In the genomic region with DNA sequence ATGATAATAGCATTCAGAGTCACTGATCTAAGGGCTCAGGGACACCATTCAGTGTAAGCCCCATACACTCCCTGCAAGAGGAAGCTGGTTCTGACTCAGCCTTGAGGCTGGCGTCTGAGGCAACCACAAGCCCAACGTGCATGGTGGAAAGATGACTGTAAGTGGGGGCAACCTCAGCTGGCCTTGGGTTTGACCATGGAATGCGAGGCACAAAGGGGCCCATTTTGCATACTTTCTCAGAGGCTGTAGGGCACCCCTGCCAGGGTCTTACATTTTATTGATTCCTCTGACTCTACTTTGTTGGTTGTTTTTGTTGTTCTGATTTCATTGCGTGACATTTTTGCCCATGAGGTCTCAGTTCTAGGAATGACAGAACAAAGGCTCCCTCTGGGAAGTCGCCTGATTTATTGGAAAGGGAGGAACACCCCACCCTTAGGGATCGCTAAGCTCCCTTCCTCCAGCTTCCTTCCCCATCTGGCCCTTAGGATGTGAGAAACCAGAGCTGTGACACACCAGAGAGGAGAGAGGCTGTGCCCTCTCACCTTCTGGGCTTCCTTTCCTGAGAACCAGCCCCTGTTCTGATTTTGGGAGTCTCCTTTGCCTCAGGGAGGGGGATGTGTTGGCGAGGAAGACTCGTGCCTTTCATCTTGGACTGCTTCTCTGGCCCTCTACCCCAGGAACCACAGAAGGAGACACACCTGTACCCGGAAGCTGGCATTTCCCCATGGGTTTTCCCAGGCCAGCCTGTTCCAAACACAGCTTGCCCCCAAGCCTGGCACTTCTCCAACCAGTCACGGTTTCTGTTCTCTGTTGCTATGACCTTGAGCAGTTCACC, we compare ENCODE assay signal across 8 cellular contexts. TPM values are rescaled to one million over a fixed set of nuclear protein-coding genes. Genes with fewer than 3 reads are reported as not detected.
DNase-seq lines count a peak whose midpoint lies in the region; ATAC-seq and TF ChIP-seq lines count a peak whose summit lies in the region.

No MANE protein-coding gene starts in this region.

- H3K27me3 Mint-ChIP-seq in activated CD4-positive, alpha-beta memory T cell treated with anti-CD3 and anti-CD28 coated beads, Interleukin-2, amount 10 ng/mL, durations not matched to agents 7 days and 5 days = no peaks in the 10 kb centered on the region

- no peaks in the 10 kb centered on the region for H3K36me3 Mint-ChIP-seq in activated CD4-positive, alpha-beta memory T cell treated with anti-CD3 and anti-CD28 coated beads, Interleukin-2, amount 10 ng/mL, durations not matched to agents 7 days and 5 days (ENCODE audit: low read depth)

- CTCF ChIA-PET in activated CD4-positive, alpha-beta memory T cell treated with anti-CD3 and anti-CD28 coated beads, Interleukin-2, amount 10 ng/mL, durations not matched to agents 7 days and 5 days (lab: Charles Lee) = interaction anchor here (1.1 to 1.7 kb wide), 2 partner anchors 48 to 134 kb away, joined by 3 to 6 read pairs; no protein-coding TSS in a partner anchor

- ATAC-seq in GM21619 (IDR thresholded peaks at IDR 0.05; ENCODE audit: unreplicated experiment) = peak; percentile 62
- peak; percentile 58 for ATAC-seq in Right ventricle myocardium superior (ENCODE audit: poor library complexity)
- ATAC-seq in HG02840 (IDR thresholded peaks at IDR 0.05; ENCODE audit: low FRiP score, unreplicated experiment) = no peak

- H3K4me3 Mint-ChIP-seq in activated CD4-positive, alpha-beta memory T cell treated with anti-CD3 and anti-CD28 coated beads, Interleukin-2, amount 10 ng/mL, durations not matched to agents 7 days and 5 days = peak overlapping the region; percentile 48

- H3K9me3 Mint-ChIP-seq in activated CD4-positive, alpha-beta memory T cell treated with anti-CD3 and anti-CD28 coated beads, Interleukin-2, amount 10 ng/mL, durations not matched to agents 7 days and 5 days = no peaks in the 10 kb centered on the region

- DNase-seq in GDM1 (lab: John Stamatoyannopoulos, UW) (peak; percentile 83), MM.1S (peak; percentile 23), Right ventricle myocardium superior (peak; percentile 59), NCI-H1417 (lab: John Stamatoyannopoulos, UW) (no peak)
- peak; percentile 88 for DNase-seq in activated CD4-positive, alpha-beta memory T cell treated with anti-CD3 and anti-CD28 coated beads, Interleukin-2, amount 10 ng/mL, durations not matched to agents 7 days and 5 days
- peak; percentile 51 to 54 for DNase-seq in stimulated activated CD4-positive, alpha-beta T cell treated with anti-CD3 and anti-CD28 coated beads, Interleukin-2, amount 100 ng/mL, for 48 hours

- H3K4me3 ChIP-seq in MM.1S (ENCODE audit: low read length) = no peak overlapping the region

- H3F3A ChIP-seq in MM.1S (ENCODE audit: insufficient read depth, low read length) = peaks cover 26% of the 10 kb centered on the region

- H3K36me3 ChIP-seq in MM.1S (replicated peaks; ENCODE audit: insufficient read depth, low read length) = no peaks in the 10 kb centered on the region

- H3K27me3 ChIP-seq in MM.1S (replicated peaks; ENCODE audit: insufficient read depth, low read length) = no peaks in the 10 kb centered on the region

- no peak overlapping the region for H2AFZ ChIP-seq in MM.1S (ENCODE audit: low read length)

- intact Hi-C loops in Right ventricle myocardium superior (cut with DNase I) = no loop called here

- no peak overlapping the region for H3K27ac ChIP-seq in MM.1S (ENCODE audit: low read length)

- no peaks in the 10 kb centered on the region for H4K20me1 ChIP-seq in MM.1S (ENCODE audit: insufficient read depth, low read length)

- H3K27ac Mint-ChIP-seq in activated CD4-positive, alpha-beta memory T cell treated with anti-CD3 and anti-CD28 coated beads, Interleukin-2, amount 10 ng/mL, durations not matched to agents 7 days and 5 days = peak overlapping the region; percentile 95

- peaks cover 46% of the 10 kb centered on the region for H3K4me1 ChIP-seq in MM.1S (ENCODE audit: low read length)

- POLR2A ChIA-PET in activated CD4-positive, alpha-beta memory T cell treated with anti-CD3 and anti-CD28 coated beads, Interleukin-2, amount 10 ng/mL, durations not matched to agents 7 days and 5 days (lab: Charles Lee) = interaction anchor here (0.7 to 3.8 kb wide), 10 partner anchors 8 to 127 kb away, joined by 3 to 29 read pairs (median 4); partner anchors contain the start of genes DEXI and NUBP1

- TF ChIP-seq CTCF in MM.1S (IDR thresholded peaks at IDR 0.05; ENCODE audit: low read length) = no peak

- no peaks in the 10 kb centered on the region for H3K79me2 ChIP-seq in MM.1S (ENCODE audit: low read length)

- no peaks in the 10 kb centered on the region for H3K9me2 ChIP-seq in MM.1S (replicated peaks; ENCODE audit: insufficient read depth, low read length)

- H3K4me2 ChIP-seq in MM.1S (ENCODE audit: low read depth, low read length) = no peak overlapping the region

- no peaks in the 10 kb centered on the region for H3K9me3 ChIP-seq in MM.1S (replicated peaks; ENCODE audit: insufficient read depth, low read length)

- peaks cover 94% of the 10 kb centered on the region for H3K4me1 Mint-ChIP-seq in activated CD4-positive, alpha-beta memory T cell treated with anti-CD3 and anti-CD28 coated beads, Interleukin-2, amount 10 ng/mL, durations not matched to agents 7 days and 5 days

- no peak overlapping the region for H3K9ac ChIP-seq in MM.1S (ENCODE audit: low read length)

RNA-seq across cellular contexts. Expression of gene CIITA, which starts 5.6 kb away (rescaled TPM):
- total RNA-seq in activated CD4-positive, alpha-beta memory T cell treated with anti-CD3 and anti-CD28 coated beads, Interleukin-2, amount 10 ng/mL, durations not matched to agents 7 days and 5 days = 10 to 100 TPM; 48.5 to 48.9 TPM
- total RNA-seq in Right ventricle myocardium superior = 7.9 TPM

RNA-seq across cellular contexts. Expression of gene TVP23A, which starts 52.8 kb away (rescaled TPM):
- total RNA-seq in activated CD4-positive, alpha-beta memory T cell treated with anti-CD3 and anti-CD28 coated beads, Interleukin-2, amount 10 ng/mL, durations not matched to agents 7 days and 5 days = not detected
- 0.19 TPM for total RNA-seq in Right ventricle myocardium superior

Comparison
In these comparisons a context has a peak if more than half of its experiments do, and no peak if none do; other contexts are left out.
1. DNase-seq: peak in GDM1 (single experiment), MM.1S (single experiment), activated CD4-positive, alpha-beta memory T cell treated with anti-CD3 and anti-CD28 coated beads, Interleukin-2, amount 10 ng/mL, durations not matched to agents 7 days and 5 days (single experiment), Right ventricle myocardium superior (single experiment) and stimulated activated CD4-positive, alpha-beta T cell treated with anti-CD3 and anti-CD28 coated beads, Interleukin-2, amount 100 ng/mL, for 48 hours (2 of 2); none in NCI-H1417 (0 of 3).